14 cellular contexts compared by ENCODE assay signal in genomic region chr3:123409443-123410148, GRCh38. TPM values are rescaled to one million over a fixed set of nuclear protein-coding genes. Genes with fewer than 3 reads are reported as not detected.
DNase-seq lines count a peak whose midpoint lies in the region; ATAC-seq and TF ChIP-seq lines count a peak whose summit lies in the region.
"Had no signal": no experiment of that assay in that cellular context is flagged by ENCODE, and none has a peak within 500 bp of the region (broad histone marks: within the 10 kb centered on the region; RNA-seq: fewer than 3 reads in every experiment).

No MANE protein-coding gene starts in this region.

- peak overlapping the region in 1 of 8 donors; percentile 38 for H3K27ac Mint-ChIP-seq in CD8-positive, alpha-beta memory T cell
- no peak overlapping the region for H3K27ac Mint-ChIP-seq in CD4-positive, alpha-beta memory T cell
- H3K27ac Mint-ChIP-seq: activated CD8-positive, alpha-beta memory T cell treated with anti-CD3 and anti-CD28 coated beads, Interleukin-2, amount 10 ng/mL, durations not matched to agents 7 days and 5 days; activated naive CD8-positive, alpha-beta T cell treated with anti-CD3 and anti-CD28 coated beads for 36 hours had no signal

- H3K36me3 ChIP-seq in CD8-positive, alpha-beta memory T cell (ENCODE audit: insufficient read depth, low read length) = no peaks in the 10 kb centered on the region
- H3K36me3 ChIP-seq in CD4-positive, alpha-beta memory T cell (ENCODE audit: insufficient read depth, low read length) = no peaks in the 10 kb centered on the region

- intact Hi-C loops in CD4-positive, alpha-beta memory T cell (cut with micrococcal nuclease) = no loop called here

- POLR2A ChIA-PET in CD8-positive, alpha-beta memory T cell (lab: Charles Lee) = no interaction called here
- POLR2A ChIA-PET in CD4-positive, alpha-beta memory T cell (lab: Charles Lee; ENCODE audit: partially characterized antibody) = no interaction called here

- H3K4me3 ChIP-seq in CD8-positive, alpha-beta memory T cell (ENCODE audit: low read length) = no peak overlapping the region
- H3K4me3 ChIP-seq in CD4-positive, alpha-beta memory T cell (ENCODE audit: low read length in 2 of 2) = no peak overlapping the region

- H3K9me3 Mint-ChIP-seq in CD8-positive, alpha-beta memory T cell = no peaks in the 10 kb centered on the region
- no peaks in the 10 kb centered on the region for H3K9me3 Mint-ChIP-seq in CD4-positive, alpha-beta memory T cell
- H3K9me3 Mint-ChIP-seq: activated naive CD8-positive, alpha-beta T cell treated with anti-CD3 and anti-CD28 coated beads for 36 hours had no signal

- no peaks in the 10 kb centered on the region for H3K36me3 Mint-ChIP-seq in CD8-positive, alpha-beta memory T cell
- no peaks in the 10 kb centered on the region for H3K36me3 Mint-ChIP-seq in CD4-positive, alpha-beta memory T cell
- H3K36me3 Mint-ChIP-seq: activated CD8-positive, alpha-beta memory T cell treated with anti-CD3 and anti-CD28 coated beads, Interleukin-2, amount 10 ng/mL, durations not matched to agents 7 days and 5 days; activated naive CD8-positive, alpha-beta T cell treated with anti-CD3 and anti-CD28 coated beads for 36 hours had no signal

- TF ChIP-seq CTCF in foreskin keratinocyte (conservative IDR thresholded peaks at IDR 0.05) = no peak

- H3K27ac ChIP-seq in foreskin keratinocyte = no peak overlapping the region
- H3K27ac ChIP-seq in CD8-positive, alpha-beta memory T cell (ENCODE audit: low read depth, low read length) = no peak overlapping the region
- H3K27ac ChIP-seq in CD4-positive, alpha-beta memory T cell (ENCODE audit: low read depth, low read length) = no peak overlapping the region

- no peaks in the 10 kb centered on the region for H3K4me1 ChIP-seq in foreskin keratinocyte
- H3K4me1 ChIP-seq in CD8-positive, alpha-beta memory T cell (ENCODE audit: insufficient read depth, low read length) = no peaks in the 10 kb centered on the region
- H3K4me1 ChIP-seq in CD4-positive, alpha-beta memory T cell (ENCODE audit: insufficient read depth, low read length) = no peaks in the 10 kb centered on the region

- H3K4me1 Mint-ChIP-seq in CD8-positive, alpha-beta memory T cell = no peaks in the 10 kb centered on the region
- H3K4me1 Mint-ChIP-seq in CD4-positive, alpha-beta memory T cell = no peaks in the 10 kb centered on the region
- H3K4me1 Mint-ChIP-seq: activated CD8-positive, alpha-beta memory T cell treated with anti-CD3 and anti-CD28 coated beads, Interleukin-2, amount 10 ng/mL, durations not matched to agents 7 days and 5 days; activated naive CD8-positive, alpha-beta T cell treated with anti-CD3 and anti-CD28 coated beads for 36 hours had no signal

- H3K27me3 Mint-ChIP-seq in CD8-positive, alpha-beta memory T cell = peaks cover 4 to 10% of the 10 kb centered on the region in 2 donors
- H3K27me3 Mint-ChIP-seq in CD4-positive, alpha-beta memory T cell = peaks cover 6% of the 10 kb centered on the region in 2 donors
- H3K27me3 Mint-ChIP-seq: activated naive CD8-positive, alpha-beta T cell treated with anti-CD3 and anti-CD28 coated beads for 36 hours had no signal

- DNase-seq in EL = peak; percentile 28
- peak; percentile 98 for DNase-seq in NCI-H146 treated with DMSO at 0.1 percent for 48 hours (lab: John Stamatoyannopoulos, UW; ENCODE audit: unreplicated experiment)
- DNase-seq in foreskin keratinocyte = no peak
- DNase-seq in renal cortical epithelial cell (ENCODE audit: low read depth) = peak; percentile 95
- no peak for DNase-seq in CD8-positive, alpha-beta memory T cell
- no peak for DNase-seq in CD4-positive, alpha-beta memory T cell
- no peak for DNase-seq in NCI-H1694 treated with DMSO at 0.1 percent for 48 hours (lab: John Stamatoyannopoulos, UW)
- DNase-seq: activated CD8-positive, alpha-beta memory T cell treated with anti-CD3 and anti-CD28 coated beads, Interleukin-2, amount 10 ng/mL, durations not matched to agents 7 days and 5 days; activated naive CD8-positive, alpha-beta T cell treated with anti-CD3 and anti-CD28 coated beads for 36 hours; GOT3; occipital lobe; stimulated activated CD4-positive, alpha-beta T cell treated with anti-CD3 and anti-CD28 coated beads, Interleukin-4, amount 100 ng/mL, for 1 hour; stimulated activated naive CD4-positive, alpha-beta T cell treated with Interleukin-2 at 50 U/mL for 16 hours had no signal

- no peak overlapping the region for H3K4me3 Mint-ChIP-seq in CD8-positive, alpha-beta memory T cell
- no peak overlapping the region for H3K4me3 Mint-ChIP-seq in CD4-positive, alpha-beta memory T cell
- H3K4me3 Mint-ChIP-seq: activated CD8-positive, alpha-beta memory T cell treated with anti-CD3 and anti-CD28 coated beads, Interleukin-2, amount 10 ng/mL, durations not matched to agents 7 days and 5 days; activated naive CD8-positive, alpha-beta T cell treated with anti-CD3 and anti-CD28 coated beads for 36 hours had no signal

- peaks cover 9% of the 10 kb centered on the region for H3K27me3 ChIP-seq in foreskin keratinocyte
- no peaks in the 10 kb centered on the region for H3K27me3 ChIP-seq in CD8-positive, alpha-beta memory T cell (ENCODE audit: insufficient read depth, low read length, poor library complexity, severe bottlenecking)
- H3K27me3 ChIP-seq in CD4-positive, alpha-beta memory T cell (ENCODE audit: insufficient read depth, low read length) = no peaks in the 10 kb centered on the region

- ATAC-seq in foreskin keratinocyte = peak; percentile 23
- ATAC-seq: activated CD8-positive, alpha-beta memory T cell treated with anti-CD3 and anti-CD28 coated beads, Interleukin-2, amount 10 ng/mL, durations not matched to agents 7 days and 5 days had no signal

- CTCF ChIA-PET in CD8-positive, alpha-beta memory T cell (lab: Charles Lee) = interaction anchor here (1.5 kb wide), 1 partner anchor 26 kb away, joined by 3 read pairs; no protein-coding TSS in a partner anchor
- CTCF ChIA-PET in CD4-positive, alpha-beta memory T cell (lab: Charles Lee; ENCODE audit: partially characterized antibody) = interaction anchor here (1.5 kb wide), 1 partner anchor 81 kb away, joined by 3 read pairs; no protein-coding TSS in a partner anchor

- no peaks in the 10 kb centered on the region for H3K9me3 ChIP-seq in CD8-positive, alpha-beta memory T cell (ENCODE audit: low read length)
- H3K9me3 ChIP-seq in CD4-positive, alpha-beta memory T cell (ENCODE audit: control insufficient read depth in 1 of 2, low read length in 2 of 2) = no peaks in the 10 kb centered on the region

RNA-seq across cellular contexts. Expression of gene ADCY5, which starts 39.3 kb away (rescaled TPM):
- total RNA-seq in foreskin keratinocyte (0.14 TPM in 1 of 2 replicates, not detected in the other), renal cortical epithelial cell (0.52 and 0.99 TPM in 2 replicates)
- 0.01 TPM in 1 of 2 replicates, not detected in the other for polyA plus RNA-seq in foreskin keratinocyte
- under 1 TPM in 1 of 2 experiments, not detected in 1; 0.16 TPM for total RNA-seq in CD8-positive, alpha-beta memory T cell
- polyA plus RNA-seq in CD8-positive, alpha-beta memory T cell = 0.02 TPM
- not detected for total RNA-seq in CD4-positive, alpha-beta memory T cell
- under 1 TPM in 1 of 2 donors, not detected in 1; 0.11 TPM for polyA plus RNA-seq in CD4-positive, alpha-beta memory T cell
- total RNA-seq: activated CD8-positive, alpha-beta memory T cell treated with anti-CD3 and anti-CD28 coated beads, Interleukin-2, amount 10 ng/mL, durations not matched to agents 7 days and 5 days; activated naive CD8-positive, alpha-beta T cell treated with anti-CD3 and anti-CD28 coated beads for 36 hours had no signal
- polyA plus RNA-seq: keratinocyte had no signal

Comparison
In these comparisons a context has a peak if more than half of its experiments do, and no peak if none do; other contexts are left out.
1. DNase-seq: peak in EL (single experiment), NCI-H146 treated with DMSO at 0.1 percent for 48 hours (single experiment) and renal cortical epithelial cell (single experiment); none in foreskin keratinocyte (0 of 2), CD8-positive, alpha-beta memory T cell (0 of 5), CD4-positive, alpha-beta memory T cell (0 of 5) and NCI-H1694 treated with DMSO at 0.1 percent for 48 hours (single experiment).